20 cellular contexts compared by ENCODE assay signal in genomic region chr2:61688369-61689334, GRCh38.
"Had no signal": no experiment of that assay in that cellular context is flagged by ENCODE, and none has a peak within 500 bp of the region (broad histone marks: within the 10 kb centered on the region; RNA-seq: fewer than 3 reads in every experiment).

No MANE protein-coding gene starts in this region.

- H3K4me1 ChIP-seq: esophagus squamous epithelium, heart right ventricle, tibial artery had no signal

- H3K27me3 Mint-ChIP-seq: memory B cell had no signal

- H3K4me3 ChIP-seq: coronary artery, esophagus squamous epithelium, heart right ventricle, tibial artery had no signal

- H3K27me3 ChIP-seq: esophagus squamous epithelium, heart right ventricle, tibial artery had no signal

- H3K27ac Mint-ChIP-seq: activated CD8-positive, alpha-beta T cell treated with anti-CD3 and anti-CD28 coated beads, Interleukin-2, amount 10 ng/mL, durations not matched to agents 7 days and 5 days; activated naive CD4-positive, alpha-beta T cell treated with anti-CD3 and anti-CD28 coated beads, Interleukin-2, amount 50 U/mL, for 72 hours; activated T-helper 1 cell treated with anti-CD3 and anti-CD28 coated beads, Interleukin-12 subunit alpha, Interleukin-12 subunit beta, Interleukin-2, Interleukin-4 antibody, amounts not matched to agents 30 ng/mL and 10 ng/mL and 1 ng/mL, durations not matched to agents 14 hours and 24 hours and 36 hours; memory B cell had no signal

- H3K27ac ChIP-seq: coronary artery, esophagus squamous epithelium, heart right ventricle, tibial artery had no signal

- ATAC-seq: activated CD8-positive, alpha-beta T cell treated with anti-CD3 and anti-CD28 coated beads, Interleukin-2, amount 10 ng/mL, durations not matched to agents 7 days and 5 days; activated naive CD4-positive, alpha-beta T cell treated with anti-CD3 and anti-CD28 coated beads, Interleukin-2, amount 50 U/mL, for 72 hours; left cardiac atrium; sciatic nerve had no signal

- H3K36me3 ChIP-seq: esophagus squamous epithelium, heart right ventricle, tibial artery had no signal

- H3K9me3 ChIP-seq: esophagus squamous epithelium, heart right ventricle, tibial artery had no signal

- H3K36me3 Mint-ChIP-seq: activated naive CD4-positive, alpha-beta T cell treated with anti-CD3 and anti-CD28 coated beads, Interleukin-2, amount 50 U/mL, for 72 hours; memory B cell had no signal

- DNase-seq: activated CD4-positive, alpha-beta T cell treated with anti-CD3 and anti-CD28 coated beads for 1 hour; activated CD4-positive, alpha-beta T cell treated with anti-CD3 and anti-CD28 coated beads, Interleukin-2, amount 50 U/mL, for 1 hour; activated CD8-positive, alpha-beta T cell treated with anti-CD3 and anti-CD28 coated beads, Interleukin-2, amount 10 ng/mL, durations not matched to agents 7 days and 5 days; activated gamma-delta T cell; amygdala; cerebellar nuclear complex; esophagus squamous epithelium; heart right ventricle; islet precursor cell; left cardiac atrium; small intestine; stimulated activated CD4-positive, alpha-beta T cell treated with anti-CD3 and anti-CD28 coated beads, Interleukin-15, amount 100 ng/mL, for 24 hours; stimulated activated naive CD4-positive, alpha-beta T cell; T-helper 1 cell; tibial artery had no signal

- H3K9me3 Mint-ChIP-seq: activated naive CD4-positive, alpha-beta T cell treated with anti-CD3 and anti-CD28 coated beads, Interleukin-2, amount 50 U/mL, for 72 hours; activated T-helper 1 cell treated with anti-CD3 and anti-CD28 coated beads, Interleukin-12 subunit alpha, Interleukin-12 subunit beta, Interleukin-2, Interleukin-4 antibody, amounts not matched to agents 30 ng/mL and 10 ng/mL and 1 ng/mL, durations not matched to agents 14 hours and 24 hours and 36 hours; memory B cell had no signal

- H3K4me3 Mint-ChIP-seq: activated CD8-positive, alpha-beta T cell treated with anti-CD3 and anti-CD28 coated beads, Interleukin-2, amount 10 ng/mL, durations not matched to agents 7 days and 5 days; activated T-helper 1 cell treated with anti-CD3 and anti-CD28 coated beads, Interleukin-12 subunit alpha, Interleukin-12 subunit beta, Interleukin-2, Interleukin-4 antibody, amounts not matched to agents 30 ng/mL and 10 ng/mL and 1 ng/mL, durations not matched to agents 14 hours and 24 hours and 36 hours; memory B cell had no signal

- H3K4me1 Mint-ChIP-seq: memory B cell had no signal
